8 cellular contexts compared by ENCODE assay signal in the genomic region with DNA sequence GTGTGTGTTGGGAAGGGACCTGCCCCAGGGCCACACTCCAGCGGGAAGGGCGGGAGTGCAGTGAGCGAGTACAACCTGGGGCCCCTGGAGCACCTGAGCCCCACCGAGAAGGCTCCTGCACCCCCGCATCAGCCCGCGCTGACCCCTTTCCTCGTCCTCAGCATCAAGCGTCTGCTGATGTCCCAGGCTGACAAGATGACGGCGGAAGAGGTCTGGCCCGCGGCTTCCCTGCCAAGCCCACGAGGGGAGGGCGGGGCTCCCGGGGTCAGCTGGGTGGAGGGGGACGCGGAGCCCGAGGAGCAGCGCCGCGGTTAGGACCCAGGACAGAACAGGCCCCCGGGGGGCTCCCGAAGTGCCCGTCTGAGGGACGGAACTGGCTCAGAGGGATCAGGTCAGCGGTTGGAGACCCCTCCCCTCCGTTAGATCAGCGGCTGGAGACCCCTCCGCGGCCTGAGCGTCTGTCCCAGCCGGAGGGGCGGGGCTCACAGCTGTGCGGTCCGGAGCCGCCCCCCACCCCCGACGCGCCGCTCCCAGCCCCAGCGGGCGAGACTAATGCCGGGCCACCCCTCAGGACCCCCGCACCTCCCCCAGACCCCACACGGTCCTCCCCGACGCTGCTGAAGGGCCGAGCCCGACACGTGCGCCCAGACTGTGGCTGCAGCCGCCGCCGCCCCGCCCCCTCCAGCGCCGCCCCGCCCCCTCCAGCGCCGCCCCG. TPM values are rescaled to one million over a fixed set of nuclear protein-coding genes. Genes with fewer than 3 reads are reported as not detected.
A peak's percentile ranks its signal among the peaks of the same experiment; 100 is the strongest.
DNase-seq lines count a peak whose midpoint lies in the region; ATAC-seq and TF ChIP-seq lines count a peak whose summit lies in the region.

No MANE protein-coding gene starts in this region.

- intact Hi-C loops in Calu3 (cut with micrococcal nuclease; ENCODE audit: unreplicated experiment): no loop called here

- H3K4me3 ChIP-seq in HUES6 (ENCODE audit: low read depth, low read length) (peak overlapping the region; percentile 66), fibroblast of pulmonary artery (replicated peaks; ENCODE audit: low read depth, low read length) (peak overlapping the region; percentile 52), neutrophil (ENCODE audit: low read depth in 1 of 2, low read length in 1 of 2) (peak overlapping the region; percentile 40 to 59)

- H3K27ac Mint-ChIP-seq in Calu3 (ENCODE audit: unreplicated experiment): no peak overlapping the region
- peak overlapping the region; percentile 61 for H3K27ac Mint-ChIP-seq in activated T-cell treated with anti-CD3 and anti-CD28 coated beads, Interleukin-2, amount 50 U/mL, for 24 hours

- ATAC-seq in HG03442 (IDR thresholded peaks at IDR 0.05; ENCODE audit: unreplicated experiment): no peak

- BruUV-seq in Calu3 (replicated peaks; lab: Mats Ljungman, UMichigan): no TSS peak

- H3K4me3 Mint-ChIP-seq in Calu3 (ENCODE audit: low read depth, unreplicated experiment): peak overlapping the region; percentile 56
- H3K4me3 Mint-ChIP-seq in activated T-cell treated with anti-CD3 and anti-CD28 coated beads, Interleukin-2, amount 50 U/mL, for 24 hours: peak overlapping the region; percentile 67

- no peaks in the 10 kb centered on the region for H3K27me3 ChIP-seq in HUES6 (ENCODE audit: control insufficient read depth, insufficient read depth, low read length)
- H3K27me3 ChIP-seq in neutrophil: peaks cover 23% of the 10 kb centered on the region

- CTCF ChIA-PET in Calu3 (lab: Charles Lee): no interaction called here

- peaks cover 9% of the 10 kb centered on the region for H3K4me1 Mint-ChIP-seq in Calu3 (ENCODE audit: low read depth, unreplicated experiment)
- H3K4me1 Mint-ChIP-seq in activated T-cell treated with anti-CD3 and anti-CD28 coated beads, Interleukin-2, amount 50 U/mL, for 24 hours (ENCODE audit: low read depth): peaks cover 14% of the 10 kb centered on the region

- DNase-seq in Calu3 (peak; percentile 46), fibroblast of pulmonary artery (ENCODE audit: low read depth) (peak; percentile 35), glomerular visceral epithelial cell (ENCODE audit: extremely low spot score) (no peak), KG1 (lab: John Stamatoyannopoulos, UW) (no peak)
- peak; percentile 76 for DNase-seq in activated T-cell treated with anti-CD3 and anti-CD28 coated beads, Interleukin-2, amount 50 U/mL, for 24 hours

- peaks cover 41% of the 10 kb centered on the region for H3K36me3 Mint-ChIP-seq in Calu3 (ENCODE audit: insufficient read depth, unreplicated experiment)
- no peaks in the 10 kb centered on the region for H3K36me3 Mint-ChIP-seq in activated T-cell treated with anti-CD3 and anti-CD28 coated beads, Interleukin-2, amount 50 U/mL, for 24 hours (ENCODE audit: low read depth)

- no peaks in the 10 kb centered on the region for H3K27me3 Mint-ChIP-seq in Calu3 (ENCODE audit: unreplicated experiment)
- peaks cover 4% of the 10 kb centered on the region for H3K27me3 Mint-ChIP-seq in activated T-cell treated with anti-CD3 and anti-CD28 coated beads, Interleukin-2, amount 50 U/mL, for 24 hours

- no peak overlapping the region for H3K27ac ChIP-seq in HUES6 (ENCODE audit: low read depth, low read length)
- no peak overlapping the region for H3K27ac ChIP-seq in neutrophil

- H3K36me3 ChIP-seq in HUES6 (ENCODE audit: control insufficient read depth, insufficient read depth, low read length) (no peaks in the 10 kb centered on the region), neutrophil (no peaks in the 10 kb centered on the region)

- H3K4me1 ChIP-seq in HUES6 (ENCODE audit: control insufficient read depth, insufficient read depth, low read length) (peaks cover 26% of the 10 kb centered on the region), neutrophil (ENCODE audit: control insufficient read depth in 1 of 2, insufficient read depth in 1 of 2, low read depth in 1 of 2, low read length in 1 of 2) (peaks cover 11 to 35% of the 10 kb centered on the region in 2 experiments)

- no peak overlapping the region for H3K9ac ChIP-seq in HUES6 (ENCODE audit: low read length)

- no peaks in the 10 kb centered on the region for H3K9me3 ChIP-seq in HUES6 (ENCODE audit: control insufficient read depth, insufficient read depth, low read depth, low read length)
- H3K9me3 ChIP-seq in neutrophil: no peaks in the 10 kb centered on the region

- H3K9me3 Mint-ChIP-seq in Calu3 (ENCODE audit: low read depth, unreplicated experiment): no peaks in the 10 kb centered on the region
- no peaks in the 10 kb centered on the region for H3K9me3 Mint-ChIP-seq in activated T-cell treated with anti-CD3 and anti-CD28 coated beads, Interleukin-2, amount 50 U/mL, for 24 hours

- TF ChIP-seq CTCF in Calu3 (IDR thresholded peaks at IDR 0.05; ENCODE audit: unreplicated experiment): no peak
- no peak for TF ChIP-seq CTCF in fibroblast of pulmonary artery (IDR thresholded peaks at IDR 0.05; ENCODE audit: low read length, missing control alignments)
- TF ChIP-seq CTCF in neutrophil (IDR thresholded peaks at IDR 0.05): no peak

RNA-seq across cellular contexts. Expression of a gene that starts 6.7 kb away (rescaled TPM):
- 7.6 and 8.5 TPM in 2 replicates for total RNA-seq in Calu3 (2022)

RNA-seq across cellular contexts. Expression of a gene that starts 7.0 kb away (rescaled TPM):
- total RNA-seq in Calu3 (2022): 122 and 124 TPM in 2 replicates

RNA-seq across cellular contexts. Expression of a gene that starts 7.9 kb away (rescaled TPM):
- 0.24 and 0.40 TPM in 2 replicates for total RNA-seq in Calu3 (2022)

RNA-seq across cellular contexts. Expression of a gene that starts 24.5 kb away (rescaled TPM):
- total RNA-seq in Calu3 (2022): 29.5 and 30.0 TPM in 2 replicates

RNA-seq across cellular contexts. Expression of a gene that starts 55.7 kb away (rescaled TPM):
- total RNA-seq in Calu3 (2022): not detected in 2 replicates

Comparison
In these comparisons a context has a peak if more than half of its experiments do, and no peak if none do; other contexts are left out.
1. DNase-seq: peak in Calu3 (single experiment), activated T-cell treated with anti-CD3 and anti-CD28 coated beads, Interleukin-2, amount 50 U/mL, for 24 hours (single experiment) and fibroblast of pulmonary artery (single experiment); none in glomerular visceral epithelial cell (single experiment) and KG1 (single experiment).
2. Peak in every context shown above with its lines, with median percentiles within 50 percentile points of each other: H3K4me3 ChIP-seq.